Comparison of ENCODE assay signal across 19 cellular contexts in genomic region chr16:89569506-89570341, GRCh38. TPM values are rescaled to one million over a fixed set of nuclear protein-coding genes. Genes with fewer than 3 reads are reported as not detected.
"Had no signal": no experiment of that assay in that cellular context is flagged by ENCODE, and none has a peak within 500 bp of the region (broad histone marks: within the 10 kb centered on the region; RNA-seq: fewer than 3 reads in every experiment).

No MANE protein-coding gene starts in this region.

- H3K9me3 ChIP-seq: colonic mucosa, neutrophil, right atrium auricular region had no signal

- H2AFZ ChIP-seq: hepatocyte had no signal

- H3K27ac Mint-ChIP-seq: endodermal cell, nephron, type B pancreatic cell had no signal

- H3K79me2 ChIP-seq: hepatocyte had no signal

- H3K4me3 ChIP-seq: colonic mucosa, hepatocyte, lung, right atrium auricular region had no signal

- H3K36me3 Mint-ChIP-seq: naive B cell had no signal

- H3K4me3 Mint-ChIP-seq: endodermal cell, nephron, type B pancreatic cell had no signal

- H3K27ac ChIP-seq: colonic mucosa, hepatocyte, neutrophil, right atrium auricular region had no signal

- DNase-seq: colonic mucosa; effector CD4-positive, alpha-beta T cell; endodermal cell; foreskin melanocyte; head of caudate nucleus; left cardiac atrium; left ventricle myocardium superior; mesendoderm; naive B cell; small intestine; stimulated activated CD4-positive, alpha-beta T cell treated with anti-CD3 and anti-CD28 coated beads, Interleukin-12 subunit alpha, Interleukin-12 subunit beta, amount 100 ng/mL, for 4 hours; stimulated activated naive CD4-positive, alpha-beta T cell treated with Interleukin-2 at 50 U/mL for 16 hours had no signal

- H3K4me2 ChIP-seq: hepatocyte had no signal

- H3K36me3 ChIP-seq: colonic mucosa had no signal

- ATAC-seq: left cardiac atrium, left ventricle myocardium superior had no signal

RNA-seq across cellular contexts. Expression of gene CPNE7, which starts 5.8 kb away (rescaled TPM):
- total RNA-seq: left cardiac atrium, left ventricle myocardium superior, right atrium auricular region had no signal

RNA-seq across cellular contexts. Expression of gene DPEP1, which starts 43.7 kb away (rescaled TPM):
- total RNA-seq: left cardiac atrium, left ventricle myocardium superior, osteocyte had no signal
